In genomic region chr2:127371037-127371436, GRCh38 we compare ENCODE assay signal across 25 cellular contexts. TPM values are rescaled to one million over a fixed set of nuclear protein-coding genes. Genes with fewer than 3 reads are reported as not detected.
DNase-seq lines count a peak whose midpoint lies in the region; ATAC-seq, FAIRE-seq and TF ChIP-seq lines count a peak whose summit lies in the region.
"Had no signal": no experiment of that assay in that cellular context is flagged by ENCODE, and none has a peak within 500 bp of the region (broad histone marks: within the 10 kb centered on the region; RNA-seq: fewer than 3 reads in every experiment).

No MANE protein-coding gene starts in this region.

- no peak overlapping the region for H3K23ac ChIP-seq in trophoblast cell (ENCODE audit: low read length)

- H3K4me1 ChIP-seq in A549 (peaks cover 12% of the 10 kb centered on the region; the same call in 2 of the 3 replicates), OCI-LY7 (ENCODE audit: insufficient read depth, low read length, poor library complexity, severe bottlenecking) (no peaks in the 10 kb centered on the region), trophoblast cell (ENCODE audit: control insufficient read depth in 1 of 2, insufficient read depth in 2 of 2, low read length in 2 of 2) (no peaks in the 10 kb centered on the region)

- no peak overlapping the region for H4K8ac ChIP-seq in trophoblast cell (ENCODE audit: low read depth, low read length)

- no peak overlapping the region for H3K9ac ChIP-seq in trophoblast cell (ENCODE audit: low read length)

- CTCF ChIA-PET in A549 (lab: Yijun Ruan, JAX): interaction anchor here (0.8 to 1.3 kb wide), 5 partner anchors 19 to 108 kb away, joined by 3 to 4 read pairs (median 3); no protein-coding TSS in a partner anchor
- CTCF ChIA-PET in OCI-LY7 (lab: Charles Lee; ENCODE audit: unreplicated experiment): no interaction called here

- DNase-seq in A549 (ENCODE audit: low read depth in 1 of 2, low spot score in 1 of 2) (peak in 1 of 2 experiments; percentile 54), OCI-LY7 (ENCODE audit: low spot score) (no peak), Right ventricle myocardium superior (peak; percentile 61), trophoblast cell (no peak), D721Med (ENCODE audit: insufficient read length, low spot score) (no peak), DMS 273 treated with DMSO at 0.1 percent for 48 hours (lab: John Stamatoyannopoulos, UW) (no peak), NCI-H1092 (lab: John Stamatoyannopoulos, UW) (no peak)
- no peak for DNase-seq in activated CD4-positive, alpha-beta T cell treated with anti-CD3 and anti-CD28 coated beads for 4 hours
- DNase-seq: activated CD8-positive, alpha-beta memory T cell treated with anti-CD3 and anti-CD28 coated beads, Interleukin-2, amount 10 ng/mL, durations not matched to agents 7 days and 5 days; activated naive CD8-positive, alpha-beta T cell treated with anti-CD3 and anti-CD28 coated beads, Interleukin-2, amount 10 ng/mL, durations not matched to agents 7 days and 5 days; Caco-2; dermis blood vessel endothelial cell; EL; NCI-H1436 treated with DMSO at 0.1 percent for 48 hours; occipital lobe; PC-9; stimulated activated CD4-positive, alpha-beta T cell treated with anti-CD3 and anti-CD28 coated beads, Interleukin-1b, Interleukin-23, amount 100 ng/mL, for 48 hours; stimulated activated naive CD4-positive, alpha-beta T cell; T1000 had no signal

- H3K79me2 ChIP-seq in OCI-LY7 (ENCODE audit: insufficient read depth, low read depth, low read length) (peaks cover 93% of the 10 kb centered on the region), trophoblast cell (ENCODE audit: control insufficient read depth, insufficient read depth, low read length, poor library complexity) (peaks cover 2% of the 10 kb centered on the region)

- no peak overlapping the region for H2BK5ac ChIP-seq in trophoblast cell (ENCODE audit: low read depth, low read length, poor library complexity)

- H3K4me2 ChIP-seq in A549 (no peak overlapping the region), OCI-LY7 (ENCODE audit: low read length) (no peak overlapping the region), trophoblast cell (ENCODE audit: low read length) (no peak overlapping the region)
- H3K4me2 ChIP-seq: PC-9 had no signal

- peak in 1 of 2 experiments; percentile 32; a peak in 3 of 5 replicates for TF ChIP-seq RAD21 in A549 (conservative IDR thresholded peaks at IDR 0.05 in 1 of 2, IDR thresholded peaks at IDR 0.05 in 1 of 2)

- no peak overlapping the region for H3K4ac ChIP-seq in trophoblast cell (ENCODE audit: low read depth, low read length)

- no peak overlapping the region for H3K14ac ChIP-seq in trophoblast cell (ENCODE audit: low read length)

- intact Hi-C loops in OCI-LY7 (cut with micrococcal nuclease; ENCODE audit: unreplicated experiment) (no loop called here), Right ventricle myocardium superior (cut with DNase I) (no loop called here)

- no peak for TF ChIP-seq POLR2A in A549 (IDR thresholded peaks at IDR 0.05; ENCODE audit: low read length)

- H3K9me3 ChIP-seq in A549 (peaks cover 8% of the 10 kb centered on the region; the same call in 1 of the 3 replicates), OCI-LY7 (ENCODE audit: low read length) (peaks cover 34% of the 10 kb centered on the region), trophoblast cell (ENCODE audit: insufficient read depth, low read depth, low read length) (peaks cover 7% of the 10 kb centered on the region)

- no peak overlapping the region for H2BK120ac ChIP-seq in trophoblast cell (ENCODE audit: insufficient read depth, low read length, poor library complexity)

- no peak overlapping the region for H4K12ac ChIP-seq in trophoblast cell (ENCODE audit: low read depth, low read length)

- H2AK5ac ChIP-seq in trophoblast cell (ENCODE audit: low read length): no peak overlapping the region

- BruUV-seq in OCI-LY7 (replicated peaks; lab: Mats Ljungman, UMichigan): no TSS peak

- POLR2A ChIA-PET in A549 (lab: Yijun Ruan, JAX): no interaction called here
- POLR2A ChIA-PET in OCI-LY7 (lab: Charles Lee): no interaction called here

- H3K27me3 ChIP-seq in trophoblast cell (ENCODE audit: insufficient read depth, low read length): no peaks in the 10 kb centered on the region

- H4K91ac ChIP-seq in trophoblast cell (ENCODE audit: low read depth, low read length): no peak overlapping the region

- H2BK12ac ChIP-seq in trophoblast cell (ENCODE audit: low read length): no peak overlapping the region

- H3K79me1 ChIP-seq in trophoblast cell (ENCODE audit: low read length): no peaks in the 10 kb centered on the region

- peak; percentile 73 to 88; a peak in 4 of 6 replicates for ATAC-seq in A549
- peak; percentile 88 for ATAC-seq in Right ventricle myocardium superior (ENCODE audit: poor library complexity)
- ATAC-seq: activated CD8-positive, alpha-beta memory T cell treated with anti-CD3 and anti-CD28 coated beads, Interleukin-2, amount 10 ng/mL, durations not matched to agents 7 days and 5 days; activated T-helper 17 cell treated with anti-CD3 and anti-CD28 coated beads, Interleukin-2, amount 50 U/mL, for 72 hours had no signal

- TF ChIP-seq EP300 in A549 (IDR thresholded peaks at IDR 0.05): no peak

- no peak overlapping the region for H3K27ac ChIP-seq in A549
- no peak overlapping the region for H3K27ac ChIP-seq in OCI-LY7 (ENCODE audit: low read depth, low read length, poor library complexity, severe bottlenecking)
- H3K27ac ChIP-seq in trophoblast cell (ENCODE audit: low read depth, low read length): no peak overlapping the region
- H3K27ac ChIP-seq: epithelial cell of prostate, PC-9, SK-N-MC had no signal

- H3K18ac ChIP-seq in trophoblast cell (ENCODE audit: low read length): peak overlapping the region; percentile 65

- peaks cover 24% of the 10 kb centered on the region for H3K36me3 ChIP-seq in OCI-LY7 (ENCODE audit: insufficient read depth, low read length)
- H3K36me3 ChIP-seq in trophoblast cell (ENCODE audit: control insufficient read depth in 1 of 2, insufficient read depth in 2 of 2, low read length in 2 of 2): peaks cover 0 to 2% of the 10 kb centered on the region in 2 experiments

- no peaks in the 10 kb centered on the region for H3K9me2 ChIP-seq in OCI-LY7 (ENCODE audit: insufficient read depth, low read length)

- 65% methylated on average over 11 of the region's 11 CpGs for WGBS in A549 (ENCODE audit: missing lambda C conversion rate)
- WGBS in trophoblast cell (ENCODE audit: extremely low coverage, insufficient coverage, insufficient read length): no CpG with 5 or more reads among the region's 11 CpGs

- FAIRE-seq in A549 (lab: Jason Lieb, UNC) (no peak), D721Med (lab: Jason Lieb, UNC) (no peak)
- FAIRE-seq: GM18507 had no signal

- H3K4me3 ChIP-seq in A549: no peak overlapping the region
- no peak overlapping the region for H3K4me3 ChIP-seq in OCI-LY7 (ENCODE audit: low read depth, low read length, poor library complexity, severe bottlenecking)
- H3K4me3 ChIP-seq in trophoblast cell (ENCODE audit: low read depth, low read length): no peak overlapping the region
- H3K4me3 ChIP-seq: PC-9, SK-N-MC had no signal

- H4K20me1 ChIP-seq in OCI-LY7 (ENCODE audit: insufficient read depth, low read length): no peaks in the 10 kb centered on the region

- no peak overlapping the region for H2AFZ ChIP-seq in OCI-LY7 (ENCODE audit: low read length)
- H2AFZ ChIP-seq in trophoblast cell (ENCODE audit: insufficient read depth, low read length, poor library complexity): no peak overlapping the region
- H2AFZ ChIP-seq: PC-9 had no signal

- TF ChIP-seq CTCF in A549 (IDR thresholded peaks at IDR 0.05) (0 out of 3 replicates have a peak, but pooled peaks have one; percentile 10), OCI-LY7 (conservative IDR thresholded peaks at IDR 0.05; ENCODE audit: low read length) (0 out of 2 replicates have a peak, but pooled peaks have one; percentile 13), D721Med (IDR thresholded peaks at IDR 0.05; ENCODE audit: insufficient read depth, missing control alignments) (no peak)

TF ChIP-seq in A549, 52 proteins besides CTCF, POLR2A, EP300 and RAD21 (continues in another document):
- TF ChIP-seq NR3C1 (IDR thresholded peaks at IDR 0.05) (no peak), HOXB5 (CRISPR knock-in tag; IDR thresholded peaks at IDR 0.05) (no peak), ZFP36 (IDR thresholded peaks at IDR 0.05; ENCODE audit: borderline replicate concordance, partially characterized antibody) (no peak), GATA3 (IDR thresholded peaks at IDR 0.05; ENCODE audit: borderline replicate concordance) (no peak), HMGXB4 (CRISPR knock-in tag; IDR thresholded peaks at IDR 0.05; ENCODE audit: borderline replicate concordance) (no peak)

RNA-seq across cellular contexts. Expression of gene MAP3K2, which starts 16.7 kb away (rescaled TPM):
- polyA plus RNA-seq in A549 (2011; rRNA removed) (29.7 and 36.1 TPM in 2 replicates), A549 (2017; fragmentation: RNase III; extraction: RNeasy Plus Mini Kit Qiagen cat#74134 plus additional on column Dnase treatment) (12.3 to 13.2 TPM (median 12.8 TPM) in 3 replicates)
- 4.9 and 7.0 TPM in 2 replicates for polyA plus RNA-seq in A549 (2012; cell fraction: cytosol; rRNA removed)
- polyA plus RNA-seq in A549 (2012; cell fraction: nucleus; rRNA removed): 4.5 and 5.3 TPM in 2 replicates
- 43.3 and 43.6 TPM in 2 replicates for polyA minus RNA-seq in A549 (2011; rRNA and poly(A)+ RNA removed)
- total RNA-seq in OCI-LY7 (2014; rRNA removed; shearing (Covaris generic)): 33.2 and 47.5 TPM in 2 replicates
- total RNA-seq in OCI-LY7 (2022) (52.5 and 55.9 TPM in 2 replicates), Right ventricle myocardium superior (22.5 TPM)
- polyA plus RNA-seq in trophoblast cell (2013): 14.3 and 15.3 TPM in 2 replicates

RNA-seq across cellular contexts. Expression of gene PROC, which starts 47.2 kb away (rescaled TPM):
- polyA plus RNA-seq in A549 (2011; rRNA removed): 2.0 and 2.6 TPM in 2 replicates
- 6.3 and 7.1 TPM in 2 replicates for polyA plus RNA-seq in A549 (2012; cell fraction: cytosol; rRNA removed)
- 5.4 and 6.3 TPM in 2 replicates for polyA plus RNA-seq in A549 (2012; cell fraction: nucleus; rRNA removed)
- polyA plus RNA-seq in A549 (2017; fragmentation: RNase III; extraction: RNeasy Plus Mini Kit Qiagen cat#74134 plus additional on column Dnase treatment): 6.4 to 7.9 TPM (median 7.7 TPM) in 3 replicates
- polyA minus RNA-seq in A549 (2011; rRNA and poly(A)+ RNA removed): 0.54 and 1.4 TPM in 2 replicates
- 0.41 TPM in 1 of 2 replicates, not detected in the other for total RNA-seq in OCI-LY7 (2014; rRNA removed; shearing (Covaris generic))
- 0.59 TPM in 1 of 2 replicates, not detected in the other for total RNA-seq in OCI-LY7 (2022)
- not detected for total RNA-seq in Right ventricle myocardium superior
- 0.26 and 0.46 TPM in 2 replicates for polyA plus RNA-seq in trophoblast cell (2013)
- total RNA-seq: activated naive CD8-positive, alpha-beta T cell treated with anti-CD3 and anti-CD28 coated beads, Interleukin-2, amount 10 ng/mL, durations not matched to agents 7 days and 5 days; activated T-helper 17 cell treated with anti-CD3 and anti-CD28 coated beads, Interleukin-2, amount 50 U/mL, for 72 hours; lower leg skin; occipital lobe; ureter had no signal
